1 cellular context compared by ENCODE assay signal in genomic region chr11:34357646-34358257, GRCh38.
TF ChIP-seq lines count a peak whose summit lies in the region.

Gene ABTB2 (minus strand): TSS chr11:34358010.

TF ChIP-seq in HepG2, 621 proteins besides CTCF, POLR2A, EP300 and RAD21 (continued from another document and continues in another):
- TF ChIP-seq ATF6 (CRISPR knock-in tag; conservative IDR thresholded peaks at IDR 0.05) = no peak
- TF ChIP-seq THYN1 (CRISPR knock-in tag; IDR thresholded peaks at IDR 0.05; ENCODE audit: borderline replicate concordance, low read depth) = no peak
- TF ChIP-seq, protein P1, sequence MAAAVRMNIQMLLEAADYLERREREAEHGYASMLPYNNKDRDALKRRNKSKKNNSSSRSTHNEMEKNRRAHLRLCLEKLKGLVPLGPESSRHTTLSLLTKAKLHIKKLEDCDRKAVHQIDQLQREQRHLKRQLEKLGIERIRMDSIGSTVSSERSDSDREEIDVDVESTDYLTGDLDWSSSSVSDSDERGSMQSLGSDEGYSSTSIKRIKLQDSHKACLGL (CRISPR knock-in tag; IDR thresholded peaks at IDR 0.05) = peak; percentile 85
- TF ChIP-seq HOXA9 (CRISPR knock-in tag; IDR thresholded peaks at IDR 0.05; ENCODE audit: borderline replicate concordance) = no peak; the same call in 1 of the 2 replicates
- TF ChIP-seq ARID2 (CRISPR knock-in tag; IDR thresholded peaks at IDR 0.05; ENCODE audit: borderline replicate concordance) = no peak
- TF ChIP-seq ZNF644 (CRISPR knock-in tag; IDR thresholded peaks at IDR 0.05; ENCODE audit: low read depth) = no peak
- no peak for TF ChIP-seq SIX4 (CRISPR knock-in tag; IDR thresholded peaks at IDR 0.05)
- TF ChIP-seq MEIS1 (CRISPR knock-in tag; IDR thresholded peaks at IDR 0.05; ENCODE audit: borderline replicate concordance) = no peak
- TF ChIP-seq REXO4 (CRISPR knock-in tag; IDR thresholded peaks at IDR 0.05; ENCODE audit: borderline replicate concordance) = no peak
- TF ChIP-seq, protein P2, sequence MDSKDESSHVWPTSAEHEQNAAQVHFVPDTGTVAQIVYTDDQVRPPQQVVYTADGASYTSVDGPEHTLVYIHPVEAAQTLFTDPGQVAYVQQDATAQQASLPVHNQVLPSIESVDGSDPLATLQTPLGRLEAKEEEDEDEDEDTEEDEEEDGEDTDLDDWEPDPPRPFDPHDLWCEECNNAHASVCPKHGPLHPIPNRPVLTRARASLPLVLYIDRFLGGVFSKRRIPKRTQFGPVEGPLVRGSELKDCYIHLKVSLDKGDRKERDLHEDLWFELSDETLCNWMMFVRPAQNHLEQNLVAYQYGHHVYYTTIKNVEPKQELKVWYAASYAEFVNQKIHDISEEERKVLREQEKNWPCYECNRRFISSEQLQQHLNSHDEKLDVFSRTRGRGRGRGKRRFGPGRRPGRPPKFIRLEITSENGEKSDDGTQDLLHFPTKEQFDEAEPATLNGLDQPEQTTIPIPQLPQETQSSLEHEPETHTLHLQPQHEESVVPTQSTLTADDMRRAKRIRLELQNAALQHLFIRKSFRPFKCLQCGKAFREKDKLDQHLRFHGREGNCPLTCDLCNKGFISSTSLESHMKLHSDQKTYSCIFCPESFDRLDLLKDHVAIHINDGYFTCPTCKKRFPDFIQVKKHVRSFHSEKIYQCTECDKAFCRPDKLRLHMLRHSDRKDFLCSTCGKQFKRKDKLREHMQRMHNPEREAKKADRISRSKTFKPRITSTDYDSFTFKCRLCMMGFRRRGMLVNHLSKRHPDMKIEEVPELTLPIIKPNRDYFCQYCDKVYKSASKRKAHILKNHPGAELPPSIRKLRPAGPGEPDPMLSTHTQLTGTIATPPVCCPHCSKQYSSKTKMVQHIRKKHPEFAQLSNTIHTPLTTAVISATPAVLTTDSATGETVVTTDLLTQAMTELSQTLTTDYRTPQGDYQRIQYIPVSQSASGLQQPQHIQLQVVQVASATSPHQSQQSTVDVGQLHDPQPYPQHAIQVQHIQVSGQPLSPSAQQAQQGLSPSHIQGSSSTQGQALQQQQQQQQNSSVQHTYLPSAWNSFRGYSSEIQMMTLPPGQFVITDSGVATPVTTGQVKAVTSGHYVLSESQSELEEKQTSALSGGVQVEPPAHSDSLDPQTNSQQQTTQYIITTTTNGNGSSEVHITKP (CRISPR knock-in tag; IDR thresholded peaks at IDR 0.05; ENCODE audit: low read depth) = no peak
- TF ChIP-seq TCF12 (IDR thresholded peaks at IDR 0.05) = no peak
- TF ChIP-seq TCF12 (CRISPR knock-in tag; IDR thresholded peaks at IDR 0.05) = no peak
- 0 out of 2 replicates have a peak, but pooled peaks have one; percentile 43 for TF ChIP-seq ZNF749 (CRISPR knock-in tag; IDR thresholded peaks at IDR 0.05; ENCODE audit: borderline replicate concordance)
- TF ChIP-seq SP4 (CRISPR knock-in tag; IDR thresholded peaks at IDR 0.05) = peak; percentile 96
- no peak for TF ChIP-seq NR2F2 (IDR thresholded peaks at IDR 0.05; ENCODE audit: borderline replicate concordance, low read depth)
- TF ChIP-seq HMGXB4 (CRISPR knock-in tag; IDR thresholded peaks at IDR 0.05; ENCODE audit: borderline replicate concordance in 1 of 2, low read depth in 1 of 2) = peak in 1 of 2 experiments; percentile 20; a peak in 3 of 4 replicates
- no peak for TF ChIP-seq CENPX (CRISPR knock-in tag; IDR thresholded peaks at IDR 0.05)
- no peak for TF ChIP-seq GZF1 (CRISPR knock-in tag; IDR thresholded peaks at IDR 0.05)
- TF ChIP-seq, protein P3, sequence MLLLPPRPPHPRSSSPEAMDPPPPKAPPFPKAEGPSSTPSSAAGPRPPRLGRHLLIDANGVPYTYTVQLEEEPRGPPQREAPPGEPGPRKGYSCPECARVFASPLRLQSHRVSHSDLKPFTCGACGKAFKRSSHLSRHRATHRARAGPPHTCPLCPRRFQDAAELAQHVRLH (CRISPR knock-in tag; IDR thresholded peaks at IDR 0.05; ENCODE audit: borderline replicate concordance, low read depth) = no peak
- TF ChIP-seq PHF8 (CRISPR knock-in tag; IDR thresholded peaks at IDR 0.05) = no peak
- no peak for TF ChIP-seq ZNF75D (CRISPR knock-in tag; IDR thresholded peaks at IDR 0.05; ENCODE audit: borderline replicate concordance)
- TF ChIP-seq ZSCAN29 (CRISPR knock-in tag; conservative IDR thresholded peaks at IDR 0.05) = no peak
- no peak for TF ChIP-seq STAT5B (CRISPR knock-in tag; IDR thresholded peaks at IDR 0.05)
- no peak for TF ChIP-seq MBD4 (IDR thresholded peaks at IDR 0.05; ENCODE audit: borderline replicate concordance, low read length)
- TF ChIP-seq ZNF232 (CRISPR knock-in tag; IDR thresholded peaks at IDR 0.05; ENCODE audit: borderline replicate concordance) = 0 out of 2 replicates have a peak, but pooled peaks have one; percentile 17
- no peak for TF ChIP-seq NR1H2 (CRISPR knock-in tag; IDR thresholded peaks at IDR 0.05; ENCODE audit: borderline replicate concordance, low read depth)
- TF ChIP-seq, protein P4, sequence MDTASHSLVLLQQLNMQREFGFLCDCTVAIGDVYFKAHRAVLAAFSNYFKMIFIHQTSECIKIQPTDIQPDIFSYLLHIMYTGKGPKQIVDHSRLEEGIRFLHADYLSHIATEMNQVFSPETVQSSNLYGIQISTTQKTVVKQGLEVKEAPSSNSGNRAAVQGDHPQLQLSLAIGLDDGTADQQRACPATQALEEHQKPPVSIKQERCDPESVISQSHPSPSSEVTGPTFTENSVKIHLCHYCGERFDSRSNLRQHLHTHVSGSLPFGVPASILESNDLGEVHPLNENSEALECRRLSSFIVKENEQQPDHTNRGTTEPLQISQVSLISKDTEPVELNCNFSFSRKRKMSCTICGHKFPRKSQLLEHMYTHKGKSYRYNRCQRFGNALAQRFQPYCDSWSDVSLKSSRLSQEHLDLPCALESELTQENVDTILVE (CRISPR knock-in tag; IDR thresholded peaks at IDR 0.05) = no peak
- TF ChIP-seq, protein P5, sequence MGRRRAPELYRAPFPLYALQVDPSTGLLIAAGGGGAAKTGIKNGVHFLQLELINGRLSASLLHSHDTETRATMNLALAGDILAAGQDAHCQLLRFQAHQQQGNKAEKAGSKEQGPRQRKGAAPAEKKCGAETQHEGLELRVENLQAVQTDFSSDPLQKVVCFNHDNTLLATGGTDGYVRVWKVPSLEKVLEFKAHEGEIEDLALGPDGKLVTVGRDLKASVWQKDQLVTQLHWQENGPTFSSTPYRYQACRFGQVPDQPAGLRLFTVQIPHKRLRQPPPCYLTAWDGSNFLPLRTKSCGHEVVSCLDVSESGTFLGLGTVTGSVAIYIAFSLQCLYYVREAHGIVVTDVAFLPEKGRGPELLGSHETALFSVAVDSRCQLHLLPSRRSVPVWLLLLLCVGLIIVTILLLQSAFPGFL (CRISPR knock-in tag; IDR thresholded peaks at IDR 0.05) = no peak
- TF ChIP-seq, protein P6, sequence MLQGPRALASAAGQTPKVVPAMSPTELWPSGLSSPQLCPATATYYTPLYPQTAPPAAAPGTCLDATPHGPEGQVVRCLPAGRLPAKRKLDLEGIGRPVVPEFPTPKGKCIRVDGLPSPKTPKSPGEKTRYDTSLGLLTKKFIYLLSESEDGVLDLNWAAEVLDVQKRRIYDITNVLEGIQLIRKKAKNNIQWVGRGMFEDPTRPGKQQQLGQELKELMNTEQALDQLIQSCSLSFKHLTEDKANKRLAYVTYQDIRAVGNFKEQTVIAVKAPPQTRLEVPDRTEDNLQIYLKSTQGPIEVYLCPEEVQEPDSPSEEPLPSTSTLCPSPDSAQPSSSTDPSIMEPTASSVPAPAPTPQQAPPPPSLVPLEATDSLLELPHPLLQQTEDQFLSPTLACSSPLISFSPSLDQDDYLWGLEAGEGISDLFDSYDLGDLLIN (CRISPR knock-in tag; IDR thresholded peaks at IDR 0.05; ENCODE audit: borderline replicate concordance) = no peak
- no peak for TF ChIP-seq BORCS8-MEF2B (CRISPR knock-in tag; IDR thresholded peaks at IDR 0.05)
- TF ChIP-seq, protein P7, sequence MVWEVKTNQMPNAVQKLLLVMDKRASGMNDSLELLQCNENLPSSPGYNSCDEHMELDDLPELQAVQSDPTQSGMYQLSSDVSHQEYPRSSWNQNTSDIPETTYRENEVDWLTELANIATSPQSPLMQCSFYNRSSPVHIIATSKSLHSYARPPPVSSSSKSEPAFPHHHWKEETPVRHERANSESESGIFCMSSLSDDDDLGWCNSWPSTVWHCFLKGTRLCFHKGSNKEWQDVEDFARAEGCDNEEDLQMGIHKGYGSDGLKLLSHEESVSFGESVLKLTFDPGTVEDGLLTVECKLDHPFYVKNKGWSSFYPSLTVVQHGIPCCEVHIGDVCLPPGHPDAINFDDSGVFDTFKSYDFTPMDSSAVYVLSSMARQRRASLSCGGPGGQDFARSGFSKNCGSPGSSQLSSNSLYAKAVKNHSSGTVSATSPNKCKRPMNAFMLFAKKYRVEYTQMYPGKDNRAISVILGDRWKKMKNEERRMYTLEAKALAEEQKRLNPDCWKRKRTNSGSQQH (CRISPR knock-in tag; IDR thresholded peaks at IDR 0.05; ENCODE audit: low read depth) = no peak
- TF ChIP-seq KLF12 (CRISPR knock-in tag; IDR thresholded peaks at IDR 0.05; ENCODE audit: borderline replicate concordance) = no peak
- no peak for TF ChIP-seq MBNL3 (CRISPR knock-in tag; conservative IDR thresholded peaks at IDR 0.05)
- TF ChIP-seq FOXO1 (CRISPR knock-in tag; IDR thresholded peaks at IDR 0.05) = no peak
- no peak for TF ChIP-seq ZKSCAN1 (IDR thresholded peaks at IDR 0.05; ENCODE audit: low read length)
- TF ChIP-seq ZFP90 (CRISPR knock-in tag; IDR thresholded peaks at IDR 0.05; ENCODE audit: borderline replicate concordance) = no peak
- TF ChIP-seq ZNF337 (CRISPR knock-in tag; IDR thresholded peaks at IDR 0.05; ENCODE audit: borderline replicate concordance, low read depth) = no peak; the same call in 1 of the 2 replicates
- TF ChIP-seq NFE2L1 (CRISPR knock-in tag; IDR thresholded peaks at IDR 0.05; ENCODE audit: borderline replicate concordance) = no peak
- TF ChIP-seq ZNF704 (CRISPR knock-in tag; IDR thresholded peaks at IDR 0.05; ENCODE audit: borderline replicate concordance) = no peak
- no peak for TF ChIP-seq NRL (CRISPR knock-in tag; IDR thresholded peaks at IDR 0.05; ENCODE audit: borderline replicate concordance)
- no peak for TF ChIP-seq RXRA (CRISPR knock-in tag; IDR thresholded peaks at IDR 0.05)
- TF ChIP-seq KAT7 (CRISPR knock-in tag; IDR thresholded peaks at IDR 0.05; ENCODE audit: borderline replicate concordance) = no peak
- TF ChIP-seq, protein P8, sequence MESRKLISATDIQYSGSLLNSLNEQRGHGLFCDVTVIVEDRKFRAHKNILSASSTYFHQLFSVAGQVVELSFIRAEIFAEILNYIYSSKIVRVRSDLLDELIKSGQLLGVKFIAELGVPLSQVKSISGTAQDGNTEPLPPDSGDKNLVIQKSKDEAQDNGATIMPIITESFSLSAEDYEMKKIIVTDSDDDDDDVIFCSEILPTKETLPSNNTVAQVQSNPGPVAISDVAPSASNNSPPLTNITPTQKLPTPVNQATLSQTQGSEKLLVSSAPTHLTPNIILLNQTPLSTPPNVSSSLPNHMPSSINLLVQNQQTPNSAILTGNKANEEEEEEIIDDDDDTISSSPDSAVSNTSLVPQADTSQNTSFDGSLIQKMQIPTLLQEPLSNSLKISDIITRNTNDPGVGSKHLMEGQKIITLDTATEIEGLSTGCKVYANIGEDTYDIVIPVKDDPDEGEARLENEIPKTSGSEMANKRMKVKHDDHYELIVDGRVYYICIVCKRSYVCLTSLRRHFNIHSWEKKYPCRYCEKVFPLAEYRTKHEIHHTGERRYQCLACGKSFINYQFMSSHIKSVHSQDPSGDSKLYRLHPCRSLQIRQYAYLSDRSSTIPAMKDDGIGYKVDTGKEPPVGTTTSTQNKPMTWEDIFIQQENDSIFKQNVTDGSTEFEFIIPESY (CRISPR knock-in tag; IDR thresholded peaks at IDR 0.05) = no peak
- peak; percentile 31; the same call in 1 of the 2 replicates for TF ChIP-seq CREB1 (IDR thresholded peaks at IDR 0.05)
- TF ChIP-seq CREB1 (CRISPR knock-in tag; IDR thresholded peaks at IDR 0.05) = no peak
- peak; percentile 12; the same call in 1 of the 2 replicates for TF ChIP-seq ZNF329 (CRISPR knock-in tag; IDR thresholded peaks at IDR 0.05; ENCODE audit: low read depth)
- no peak for TF ChIP-seq NPAS2 (CRISPR knock-in tag; IDR thresholded peaks at IDR 0.05; ENCODE audit: borderline replicate concordance)
- no peak for TF ChIP-seq DNMT3B (CRISPR knock-in tag; conservative IDR thresholded peaks at IDR 0.05)
